ENCODE assay signal across 1 cellular context in genomic region chr12:124369055-124369900, GRCh38.
TF ChIP-seq lines count a peak whose summit lies in the region.

No MANE protein-coding gene starts in this region.

TF ChIP-seq in HepG2, 621 proteins besides CTCF, POLR2A, EP300 and RAD21 (continued from another document and continues in another):
- no peak for TF ChIP-seq SCMH1 (CRISPR knock-in tag; IDR thresholded peaks at IDR 0.05; ENCODE audit: borderline replicate concordance)
- TF ChIP-seq IKZF4 (CRISPR knock-in tag; IDR thresholded peaks at IDR 0.05; ENCODE audit: borderline replicate concordance, low read depth, not compliant biosample characterization), result no peak
- TF ChIP-seq ZNF260 (CRISPR knock-in tag; IDR thresholded peaks at IDR 0.05; ENCODE audit: borderline replicate concordance, low read depth), result no peak
- no peak for TF ChIP-seq SOX13 (IDR thresholded peaks at IDR 0.05)
- TF ChIP-seq SOX13 (CRISPR knock-in tag; conservative IDR thresholded peaks at IDR 0.05 in 1 of 2, IDR thresholded peaks at IDR 0.05 in 1 of 2), result peak in 1 of 2 experiments; percentile 58; a peak in 1 of 4 replicates
- TF ChIP-seq ZNF224 (CRISPR knock-in tag; IDR thresholded peaks at IDR 0.05), result no peak
- TF ChIP-seq, protein P1, sequence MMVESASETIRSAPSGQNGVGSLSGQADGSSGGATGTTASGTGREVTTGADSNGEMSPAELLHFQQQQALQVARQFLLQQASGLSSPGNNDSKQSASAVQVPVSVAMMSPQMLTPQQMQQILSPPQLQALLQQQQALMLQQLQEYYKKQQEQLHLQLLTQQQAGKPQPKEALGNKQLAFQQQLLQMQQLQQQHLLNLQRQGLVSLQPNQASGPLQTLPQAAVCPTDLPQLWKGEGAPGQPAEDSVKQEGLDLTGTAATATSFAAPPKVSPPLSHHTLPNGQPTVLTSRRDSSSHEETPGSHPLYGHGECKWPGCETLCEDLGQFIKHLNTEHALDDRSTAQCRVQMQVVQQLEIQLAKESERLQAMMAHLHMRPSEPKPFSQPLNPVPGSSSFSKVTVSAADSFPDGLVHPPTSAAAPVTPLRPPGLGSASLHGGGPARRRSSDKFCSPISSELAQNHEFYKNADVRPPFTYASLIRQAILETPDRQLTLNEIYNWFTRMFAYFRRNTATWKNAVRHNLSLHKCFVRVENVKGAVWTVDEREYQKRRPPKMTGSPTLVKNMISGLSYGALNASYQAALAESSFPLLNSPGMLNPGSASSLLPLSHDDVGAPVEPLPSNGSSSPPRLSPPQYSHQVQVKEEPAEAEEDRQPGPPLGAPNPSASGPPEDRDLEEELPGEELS (CRISPR knock-in tag; IDR thresholded peaks at IDR 0.05), result peak; percentile 60
- no peak for TF ChIP-seq ZSCAN5A (CRISPR knock-in tag; IDR thresholded peaks at IDR 0.05; ENCODE audit: borderline replicate concordance)
- TF ChIP-seq CAMTA2 (CRISPR knock-in tag; IDR thresholded peaks at IDR 0.05; ENCODE audit: borderline replicate concordance), result no peak
- TF ChIP-seq ZNF24 (IDR thresholded peaks at IDR 0.05), result no peak
- TF ChIP-seq NR3C1 (CRISPR knock-in tag; IDR thresholded peaks at IDR 0.05), result no peak
- TF ChIP-seq GZF1 (CRISPR knock-in tag; IDR thresholded peaks at IDR 0.05), result peak; percentile 72; the same call in 1 of the 2 replicates
- no peak for TF ChIP-seq ZBTB26 (CRISPR knock-in tag; IDR thresholded peaks at IDR 0.05; ENCODE audit: borderline replicate concordance)
- no peak for TF ChIP-seq ZNF530 (CRISPR knock-in tag; IDR thresholded peaks at IDR 0.05; ENCODE audit: low read depth)
- TF ChIP-seq ZNF160 (CRISPR knock-in tag; IDR thresholded peaks at IDR 0.05), result 0 out of 2 replicates have a peak, but pooled peaks have one; percentile 25
- no peak for TF ChIP-seq ZFAT (CRISPR knock-in tag; conservative IDR thresholded peaks at IDR 0.05)
- peak; percentile 16; the same call in 1 of the 2 replicates for TF ChIP-seq SNAPC4 (CRISPR knock-in tag; IDR thresholded peaks at IDR 0.05)
- TF ChIP-seq RARA (CRISPR knock-in tag; IDR thresholded peaks at IDR 0.05), result peak; percentile 86
- no peak for TF ChIP-seq ZKSCAN5 (CRISPR knock-in tag; IDR thresholded peaks at IDR 0.05)
- TF ChIP-seq, protein P2, sequence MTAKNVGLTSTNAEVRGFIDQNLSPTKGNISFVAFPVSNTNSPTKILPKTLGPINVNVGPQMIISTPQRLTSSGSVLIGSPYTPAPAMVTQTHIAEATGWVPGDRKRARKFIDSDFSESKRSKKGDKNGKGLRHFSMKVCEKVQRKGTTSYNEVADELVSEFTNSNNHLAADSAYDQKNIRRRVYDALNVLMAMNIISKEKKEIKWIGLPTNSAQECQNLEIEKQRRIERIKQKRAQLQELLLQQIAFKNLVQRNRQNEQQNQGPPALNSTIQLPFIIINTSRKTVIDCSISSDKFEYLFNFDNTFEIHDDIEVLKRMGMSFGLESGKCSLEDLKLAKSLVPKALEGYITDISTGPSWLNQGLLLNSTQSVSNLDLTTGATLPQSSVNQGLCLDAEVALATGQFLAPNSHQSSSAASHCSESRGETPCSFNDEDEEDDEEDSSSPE (CRISPR knock-in tag; IDR thresholded peaks at IDR 0.05), result peak; percentile 58; the same call in 1 of the 2 replicates
- TF ChIP-seq TCF7L2 (IDR thresholded peaks at IDR 0.05; ENCODE audit: low read depth, low read length), result no peak
- TF ChIP-seq, protein P3, sequence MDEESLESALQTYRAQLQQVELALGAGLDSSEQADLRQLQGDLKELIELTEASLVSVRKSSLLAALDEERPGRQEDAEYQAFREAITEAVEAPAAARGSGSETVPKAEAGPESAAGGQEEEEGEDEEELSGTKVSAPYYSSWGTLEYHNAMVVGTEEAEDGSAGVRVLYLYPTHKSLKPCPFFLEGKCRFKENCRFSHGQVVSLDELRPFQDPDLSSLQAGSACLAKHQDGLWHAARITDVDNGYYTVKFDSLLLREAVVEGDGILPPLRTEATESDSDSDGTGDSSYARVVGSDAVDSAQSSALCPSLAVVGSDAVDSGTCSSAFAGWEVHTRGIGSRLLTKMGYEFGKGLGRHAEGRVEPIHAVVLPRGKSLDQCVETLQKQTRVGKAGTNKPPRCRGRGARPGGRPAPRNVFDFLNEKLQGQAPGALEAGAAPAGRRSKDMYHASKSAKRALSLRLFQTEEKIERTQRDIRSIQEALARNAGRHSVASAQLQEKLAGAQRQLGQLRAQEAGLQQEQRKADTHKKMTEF (CRISPR knock-in tag; IDR thresholded peaks at IDR 0.05), result peak; percentile 83
- no peak for TF ChIP-seq CHD2 (IDR thresholded peaks at IDR 0.05; ENCODE audit: low read depth, low read length)
- TF ChIP-seq FIP1L1 (IDR thresholded peaks at IDR 0.05; ENCODE audit: borderline replicate concordance, insufficient read depth, low read depth, low read length), result no peak
- TF ChIP-seq ATAD3A (CRISPR knock-in tag; IDR thresholded peaks at IDR 0.05), result no peak
- TF ChIP-seq NFYC (CRISPR knock-in tag; IDR thresholded peaks at IDR 0.05), result no peak
- TF ChIP-seq, protein P4, sequence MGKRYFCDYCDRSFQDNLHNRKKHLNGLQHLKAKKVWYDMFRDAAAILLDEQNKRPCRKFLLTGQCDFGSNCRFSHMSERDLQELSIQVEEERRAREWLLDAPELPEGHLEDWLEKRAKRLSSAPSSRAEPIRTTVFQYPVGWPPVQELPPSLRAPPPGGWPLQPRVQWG (CRISPR knock-in tag; IDR thresholded peaks at IDR 0.05; ENCODE audit: borderline replicate concordance, low read depth), result no peak
- TF ChIP-seq SRSF4 (IDR thresholded peaks at IDR 0.05; ENCODE audit: low read depth, low read length, poor library complexity, severe bottlenecking), result no peak
- TF ChIP-seq RCOR2 (CRISPR knock-in tag; IDR thresholded peaks at IDR 0.05), result no peak
- peak; percentile 74; the same call in 1 of the 2 replicates for TF ChIP-seq PCBP1 (IDR thresholded peaks at IDR 0.05; ENCODE audit: borderline replicate concordance, low read depth, low read length)
- no peak for TF ChIP-seq ONECUT2 (CRISPR knock-in tag; IDR thresholded peaks at IDR 0.05)
- no peak for TF ChIP-seq ZNF564 (CRISPR knock-in tag; IDR thresholded peaks at IDR 0.05)
- TF ChIP-seq ZFX (CRISPR knock-in tag; IDR thresholded peaks at IDR 0.05; ENCODE audit: low read depth), result peak; percentile 99
- no peak for TF ChIP-seq TERF1 (CRISPR knock-in tag; IDR thresholded peaks at IDR 0.05)
- TF ChIP-seq ZNF317 (CRISPR knock-in tag; IDR thresholded peaks at IDR 0.05), result no peak
- TF ChIP-seq, protein P5, sequence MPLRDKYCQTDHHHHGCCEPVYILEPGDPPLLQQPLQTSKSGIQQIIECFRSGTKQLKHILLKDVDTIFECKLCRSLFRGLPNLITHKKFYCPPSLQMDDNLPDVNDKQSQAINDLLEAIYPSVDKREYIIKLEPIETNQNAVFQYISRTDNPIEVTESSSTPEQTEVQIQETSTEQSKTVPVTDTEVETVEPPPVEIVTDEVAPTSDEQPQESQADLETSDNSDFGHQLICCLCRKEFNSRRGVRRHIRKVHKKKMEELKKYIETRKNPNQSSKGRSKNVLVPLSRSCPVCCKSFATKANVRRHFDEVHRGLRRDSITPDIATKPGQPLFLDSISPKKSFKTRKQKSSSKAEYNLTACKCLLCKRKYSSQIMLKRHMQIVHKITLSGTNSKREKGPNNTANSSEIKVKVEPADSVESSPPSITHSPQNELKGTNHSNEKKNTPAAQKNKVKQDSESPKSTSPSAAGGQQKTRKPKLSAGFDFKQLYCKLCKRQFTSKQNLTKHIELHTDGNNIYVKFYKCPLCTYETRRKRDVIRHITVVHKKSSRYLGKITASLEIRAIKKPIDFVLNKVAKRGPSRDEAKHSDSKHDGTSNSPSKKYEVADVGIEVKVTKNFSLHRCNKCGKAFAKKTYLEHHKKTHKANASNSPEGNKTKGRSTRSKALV (CRISPR knock-in tag; IDR thresholded peaks at IDR 0.05), result peak; percentile 65; the same call in 1 of the 2 replicates
- no peak for TF ChIP-seq TIGD3 (CRISPR knock-in tag; IDR thresholded peaks at IDR 0.05; ENCODE audit: borderline replicate concordance)
- TF ChIP-seq ZNF775 (CRISPR knock-in tag; IDR thresholded peaks at IDR 0.05; ENCODE audit: borderline replicate concordance), result no peak
- TF ChIP-seq ZNF670 (CRISPR knock-in tag; IDR thresholded peaks at IDR 0.05; ENCODE audit: borderline replicate concordance), result 0 out of 2 replicates have a peak, but pooled peaks have one; percentile 26
- TF ChIP-seq XBP1 (CRISPR knock-in tag; IDR thresholded peaks at IDR 0.05), result no peak
- TF ChIP-seq SETDB1 (CRISPR knock-in tag; IDR thresholded peaks at IDR 0.05; ENCODE audit: borderline replicate concordance), result no peak
- TF ChIP-seq SMARCE1 (IDR thresholded peaks at IDR 0.05; ENCODE audit: borderline replicate concordance), result no peak
- TF ChIP-seq MYPOP (CRISPR knock-in tag; IDR thresholded peaks at IDR 0.05), result no peak
